In the genomic region with DNA sequence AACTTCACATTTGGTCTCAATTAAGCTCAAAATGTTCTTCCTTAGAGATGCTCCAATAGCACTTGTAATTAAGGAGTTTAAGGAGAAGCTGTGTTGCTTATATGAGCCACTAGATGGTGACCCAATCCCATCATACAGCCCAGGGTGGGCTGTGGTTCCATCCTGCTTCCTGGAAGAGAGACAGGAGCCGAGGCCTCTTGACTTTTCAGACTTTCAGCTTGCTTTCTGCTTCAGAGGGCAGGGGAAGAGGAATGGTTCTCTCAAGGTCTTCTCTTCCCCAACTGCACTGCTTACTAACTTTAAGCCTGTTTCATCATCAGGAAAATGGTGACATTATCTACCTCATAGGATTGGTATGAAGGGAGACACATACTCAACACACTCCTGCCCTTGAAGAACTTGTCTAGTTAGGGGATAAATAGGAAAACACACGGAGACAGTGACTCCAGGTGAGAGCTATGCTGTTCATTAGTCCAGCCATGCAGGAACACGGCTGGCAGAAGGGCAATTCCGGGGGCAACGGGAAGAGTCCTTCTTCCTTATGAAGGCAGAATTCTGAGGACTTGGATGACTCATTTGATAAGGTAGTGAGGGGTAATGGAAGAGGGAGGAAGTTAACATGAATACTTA, we compare ENCODE assay signal across 8 cellular contexts. TPM values are rescaled to one million over a fixed set of nuclear protein-coding genes. Genes with fewer than 3 reads are reported as not detected.
DNase-seq lines count a peak whose midpoint lies in the region; ATAC-seq and TF ChIP-seq lines count a peak whose summit lies in the region.

No MANE protein-coding gene starts in this region.

- CTCF ChIA-PET in HEK293T (lab: Yijun Ruan, JAX) = interaction anchor here (0.6 to 2.0 kb wide), 23 partner anchors 9 to 362 kb away, joined by 3 to 20 read pairs (median 4); no protein-coding TSS in a partner anchor

- H3K9me3 ChIP-seq in thoracic aorta = no peaks in the 10 kb centered on the region

- ATAC-seq in thoracic aorta (ENCODE audit: insufficient number of reproducible peaks, low FRiP score, low read depth) (peak; percentile 50), HG03025 (IDR thresholded peaks at IDR 0.05; ENCODE audit: low FRiP score, unreplicated experiment) (no peak)

- no peak overlapping the region for H3K27ac ChIP-seq in thoracic aorta

- TF ChIP-seq CTCF in kidney epithelial cell (IDR thresholded peaks at IDR 0.05; ENCODE audit: insufficient read depth, low read length, poor library complexity, severe bottlenecking) (peak; percentile 49), thoracic aorta (IDR thresholded peaks at IDR 0.05) (peak; percentile 36)

- H3K4me3 ChIP-seq in kidney epithelial cell (ENCODE audit: low read depth, low read length) (no peak overlapping the region), thoracic aorta (no peak overlapping the region)

- H3K4me1 ChIP-seq in thoracic aorta (ENCODE audit: control insufficient read depth in 1 of 2, low read depth in 2 of 2) = peaks cover 0 to 9% of the 10 kb centered on the region in 2 donors

- H3K36me3 ChIP-seq in kidney epithelial cell (ENCODE audit: control insufficient read depth, insufficient read depth, low read length) (no peaks in the 10 kb centered on the region), thoracic aorta (no peaks in the 10 kb centered on the region)

- DNase-seq in COLO668 (lab: John Stamatoyannopoulos, UW; ENCODE audit: unreplicated experiment) (peak; percentile 3), HEK293T (ENCODE audit: extremely low spot score) (peak; percentile 81), NCI-H82 treated with DMSO at 0.1 percent for 48 hours (lab: John Stamatoyannopoulos, UW; ENCODE audit: unreplicated experiment) (peak; percentile 29), cerebellar cortex (ENCODE audit: low spot score) (peak; percentile 79), kidney epithelial cell (ENCODE audit: low read depth) (peak; percentile 42), thoracic aorta (ENCODE audit: low spot score) (no peak), NCI-H128 (lab: John Stamatoyannopoulos, UW; ENCODE audit: unreplicated experiment) (no peak)

- H3K27me3 ChIP-seq in kidney epithelial cell (ENCODE audit: control insufficient read depth, insufficient read depth, low read length) = no peaks in the 10 kb centered on the region
- no peaks in the 10 kb centered on the region for H3K27me3 ChIP-seq in thoracic aorta (replicated peaks; ENCODE audit: insufficient read depth)

- POLR2A ChIA-PET in HEK293T (lab: Yijun Ruan, JAX) = interaction anchor here (1.0 to 1.7 kb wide), 3 partner anchors 12 to 33 kb away, joined by 3 to 6 read pairs (median 5); a partner anchor contains a TSS

TF ChIP-seq in HEK293T, 16 proteins besides CTCF, POLR2A, EP300 and RAD21:
- TF ChIP-seq LEF1 (IDR thresholded peaks at IDR 0.05; ENCODE audit: borderline replicate concordance) (no peak), ELF4 (IDR thresholded peaks at IDR 0.05) (no peak), HDGF (IDR thresholded peaks at IDR 0.05; ENCODE audit: borderline replicate concordance) (no peak), ARNT (IDR thresholded peaks at IDR 0.05) (no peak), FOXA1 (IDR thresholded peaks at IDR 0.05) (no peak)
- TF ChIP-seq, protein P1, sequence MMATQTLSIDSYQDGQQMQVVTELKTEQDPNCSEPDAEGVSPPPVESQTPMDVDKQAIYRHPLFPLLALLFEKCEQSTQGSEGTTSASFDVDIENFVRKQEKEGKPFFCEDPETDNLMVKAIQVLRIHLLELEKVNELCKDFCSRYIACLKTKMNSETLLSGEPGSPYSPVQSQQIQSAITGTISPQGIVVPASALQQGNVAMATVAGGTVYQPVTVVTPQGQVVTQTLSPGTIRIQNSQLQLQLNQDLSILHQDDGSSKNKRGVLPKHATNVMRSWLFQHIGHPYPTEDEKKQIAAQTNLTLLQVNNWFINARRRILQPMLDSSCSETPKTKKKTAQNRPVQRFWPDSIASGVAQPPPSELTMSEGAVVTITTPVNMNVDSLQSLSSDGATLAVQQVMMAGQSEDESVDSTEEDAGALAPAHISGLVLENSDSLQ (IDR thresholded peaks at IDR 0.05) = no peak

RNA-seq across cellular contexts. Expression of a gene that starts 20.1 kb away (rescaled TPM):
- 19.6 and 28.3 TPM in 2 replicates for total RNA-seq in kidney epithelial cell
- total RNA-seq in thoracic aorta = 10 to 100 TPM; 15.2 to 17.7 TPM

RNA-seq across cellular contexts. Expression of a gene that starts 28.3 kb away (rescaled TPM):
- total RNA-seq in kidney epithelial cell = 0.68 and 1.8 TPM in 2 replicates
- total RNA-seq in thoracic aorta = 10 to 100 TPM in 1 of 2 donors, 1 to 10 TPM in 1; 8.9 to 11.6 TPM

Comparison
In these comparisons a context has a peak if more than half of its experiments do, and no peak if none do; other contexts are left out.
1. DNase-seq: peak in COLO668 (single experiment), HEK293T (single experiment), NCI-H82 treated with DMSO at 0.1 percent for 48 hours (single experiment), cerebellar cortex (single experiment) and kidney epithelial cell (single experiment); none in thoracic aorta (single experiment) and NCI-H128 (single experiment).